Comparison of ENCODE assay signal across 23 cellular contexts in the genomic region with DNA sequence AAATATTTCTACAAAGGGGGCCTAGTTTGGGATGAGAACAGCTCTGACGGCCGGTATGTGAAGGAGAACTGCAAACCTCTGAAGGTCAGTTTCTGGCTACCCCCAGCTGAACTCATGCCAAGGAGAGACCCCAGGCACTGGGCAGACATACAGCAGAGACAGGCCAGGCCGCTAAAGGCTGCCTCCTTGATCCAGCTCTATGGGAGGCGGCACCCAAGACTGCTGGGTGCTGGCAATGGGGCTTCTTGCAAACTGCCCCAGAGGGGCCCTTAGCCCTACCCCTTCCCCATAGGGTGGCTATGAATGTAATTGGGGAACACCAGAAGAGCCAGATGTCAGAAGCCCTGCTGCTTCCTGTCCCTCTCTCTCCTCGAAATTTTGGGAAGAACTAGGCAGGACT. TPM values are rescaled to one million over a fixed set of nuclear protein-coding genes. Genes with fewer than 3 reads are reported as not detected.
DNase-seq lines count a peak whose midpoint lies in the region; ATAC-seq and TF ChIP-seq lines count a peak whose summit lies in the region.
"Had no signal": no experiment of that assay in that cellular context is flagged by ENCODE, and none has a peak within 500 bp of the region (broad histone marks: within the 10 kb centered on the region; RNA-seq: fewer than 3 reads in every experiment).

No MANE protein-coding gene starts in this region.

- no peaks in the 10 kb centered on the region for H3K9me3 Mint-ChIP-seq in T-cell
- no peaks in the 10 kb centered on the region for H3K9me3 Mint-ChIP-seq in naive B cell
- H3K9me3 Mint-ChIP-seq: activated B cell treated with CpG ODN at 0.5 μM for 24 hours; activated T-cell treated with anti-CD3 and anti-CD28 coated beads, Interleukin-2, amount 50 U/mL, for 4 hours; CD4-positive, alpha-beta T cell had no signal

- peaks cover 97 to 100% (median 100%) of the 10 kb centered on the region in 11 experiments for H4K20me1 ChIP-seq in BLaER1 treated with 17β-estradiol and CSF1 and Interleukin-3, amounts not matched to agents 10 nM and 100 nM

- H3K27ac ChIP-seq in 22Rv1 (peak overlapping the region; percentile 22; the same call in 1 of the 2 replicates), stomach (no peak overlapping the region)
- H3K27ac ChIP-seq in BLaER1 treated with 17β-estradiol and CSF1 and Interleukin-3, amounts not matched to agents 10 nM and 100 nM = peak overlapping the region in 3 of 11 experiments; percentile 25 to 29 (median 28); a peak in 2 of 22 replicates
- H3K27ac ChIP-seq: HL-60, lower lobe of right lung, neutrophil, psoas muscle had no signal

- H3K4me1 ChIP-seq in BLaER1 treated with 17β-estradiol and CSF1 and Interleukin-3, amounts not matched to agents 10 nM and 100 nM = peaks cover 33 to 59% (median 48%) of the 10 kb centered on the region in 10 experiments
- peaks cover 0 to 4% (median 1%) of the 10 kb centered on the region in 4 donors for H3K4me1 ChIP-seq in stomach
- H3K4me1 ChIP-seq: psoas muscle had no signal

- H3K4me1 Mint-ChIP-seq in T-cell = peaks cover 13 to 32% (median 24%) of the 10 kb centered on the region in 3 donors
- H3K4me1 Mint-ChIP-seq in naive B cell = peaks cover 55 to 71% (median 57%) of the 10 kb centered on the region in 3 donors

- H3K4me3 ChIP-seq in BLaER1 treated with 17β-estradiol and CSF1 and Interleukin-3, amounts not matched to agents 10 nM and 100 nM = no peak overlapping the region
- H3K4me3 ChIP-seq in stomach = no peak overlapping the region
- H3K4me3 ChIP-seq: dorsolateral prefrontal cortex, lower lobe of right lung, psoas muscle had no signal

- ATAC-seq in T-cell (replicated peaks in 1 of 4) (no peak), naive B cell (ENCODE audit: low read depth in 2 of 2) (no peak), HG02884 (IDR thresholded peaks at IDR 0.05; ENCODE audit: unreplicated experiment) (no peak)
- ATAC-seq: activated T-cell treated with anti-CD3 and anti-CD28 coated beads, Interleukin-2, amount 50 U/mL, for 4 hours; lower lobe of right lung; psoas muscle; Right ventricle myocardium inferior had no signal

- H3K27me3 Mint-ChIP-seq in T-cell = no peaks in the 10 kb centered on the region
- H3K27me3 Mint-ChIP-seq in naive B cell = no peaks in the 10 kb centered on the region
- H3K27me3 Mint-ChIP-seq: activated B cell treated with CpG ODN at 0.5 μM for 24 hours; CD4-positive, alpha-beta T cell had no signal

- H3K9me3 ChIP-seq in BLaER1 treated with 17β-estradiol and CSF1 and Interleukin-3, amounts not matched to agents 10 nM and 100 nM (replicated peaks in 1 of 11) = no peaks in the 10 kb centered on the region
- H3K9me3 ChIP-seq in stomach = no peaks in the 10 kb centered on the region
- H3K9me3 ChIP-seq: lower lobe of right lung, neutrophil, psoas muscle had no signal

- TF ChIP-seq EP300 in stomach (IDR thresholded peaks at IDR 0.05) = no peak

- no peak overlapping the region for H3K4me3 Mint-ChIP-seq in T-cell
- peak overlapping the region in 4 of 8 donors; percentile 20 to 61 (median 38) for H3K4me3 Mint-ChIP-seq in naive B cell
- H3K4me3 Mint-ChIP-seq: activated B cell treated with CpG ODN at 0.5 μM for 24 hours; activated T-cell treated with anti-CD3 and anti-CD28 coated beads, Interleukin-2, amount 50 U/mL, for 4 hours; CD4-positive, alpha-beta T cell had no signal

- TF ChIP-seq CTCF in 22Rv1 (IDR thresholded peaks at IDR 0.05) (no peak), stomach (IDR thresholded peaks at IDR 0.05) (no peak)

- H3K36me3 Mint-ChIP-seq in T-cell = peaks cover 55% of the 10 kb centered on the region
- peaks cover 4 to 10% of the 10 kb centered on the region in 2 donors for H3K36me3 Mint-ChIP-seq in naive B cell

- DNase-seq in T-cell = no peak
- no peak for DNase-seq in naive B cell
- no peak for DNase-seq in stomach
- DNase-seq in stimulated activated CD4-positive, alpha-beta T cell treated with anti-CD3 and anti-CD28 coated beads, Interleukin-2, amount 100 ng/mL, for 48 hours = no peak
- DNase-seq: activated B cell treated with CpG ODN at 0.5 μM for 24 hours; activated CD8-positive, alpha-beta memory T cell treated with anti-CD3 and anti-CD28 coated beads for 24 hours; activated T-cell treated with anti-CD3 and anti-CD28 coated beads, Interleukin-2, amount 50 U/mL, for 4 hours; CD4-positive, alpha-beta T cell; dorsolateral prefrontal cortex; kidney; lower lobe of right lung; NCI-H1105; NCI-H2029 treated with DMSO at 0.1 percent for 48 hours; NCI-H226; NCI-H748 treated with DMSO at 0.1 percent for 48 hours; psoas muscle; stimulated activated CD4-positive, alpha-beta T cell treated with anti-CD3 and anti-CD28 coated beads, Interleukin-1b, Interleukin-23, amount 100 ng/mL, for 48 hours had no signal

- intact Hi-C loops in stomach (cut with DNase I; ENCODE audit: low total_unique reads) = loop anchor here (5.0 kb wide), 1 partner anchor 133 kb away; no protein-coding TSS in a partner anchor

- POLR2A ChIA-PET in T-cell (lab: Charles Lee) = no interaction called here

- H3K36me3 ChIP-seq in BLaER1 treated with 17β-estradiol and CSF1 and Interleukin-3, amounts not matched to agents 10 nM and 100 nM = peaks cover 90 to 100% (median 98%) of the 10 kb centered on the region in 11 experiments
- peaks cover 73 to 100% (median 99%) of the 10 kb centered on the region in 4 donors for H3K36me3 ChIP-seq in stomach

- WGBS in stomach, 5 donors = 48 to 66% (median 60%) methylated on average over 5 of the region's 5 CpGs

- peak overlapping the region in 9 of 11 experiments; percentile 2 to 82 (median 39); a peak in 12 of 22 replicates for H3K4me2 ChIP-seq in BLaER1 treated with 17β-estradiol and CSF1 and Interleukin-3, amounts not matched to agents 10 nM and 100 nM

- peak overlapping the region in 10 of 11 experiments; percentile 4 to 70 (median 27); a peak in 12 of 22 replicates for H3K9ac ChIP-seq in BLaER1 treated with 17β-estradiol and CSF1 and Interleukin-3, amounts not matched to agents 10 nM and 100 nM

- CTCF ChIA-PET in T-cell (lab: Charles Lee) = no interaction called here

- H3K27me3 ChIP-seq in BLaER1 treated with 17β-estradiol and CSF1 and Interleukin-3, amounts not matched to agents 10 nM and 100 nM = no peaks in the 10 kb centered on the region
- H3K27me3 ChIP-seq in stomach = no peaks in the 10 kb centered on the region
- H3K27me3 ChIP-seq: dorsolateral prefrontal cortex, neutrophil had no signal

- H3K27ac Mint-ChIP-seq in T-cell (peak overlapping the region; percentile 64 to 86), naive B cell (peak overlapping the region in 5 of 6 donors; percentile 33 to 90 (median 74))
- H3K27ac Mint-ChIP-seq: CD4-positive, alpha-beta T cell had no signal

- no peak for TF ChIP-seq POLR2A in stomach (IDR thresholded peaks at IDR 0.05)

RNA-seq across cellular contexts. Expression of a gene that starts 13.3 kb away (rescaled TPM):
- total RNA-seq in T-cell (100 to 1,000 TPM; 162 to 258 (median 180) TPM), stomach (100 to 1,000 TPM in 4 of 5 donors, 10 to 100 TPM in 1; 50.1 to 226 (median 120) TPM)
- polyA plus RNA-seq in naive B cell (ENCODE audit: low read depth in 6 of 6) (100 to 1,000 TPM in 1 of 6 donors, 10 to 100 TPM in 5; 53.1 to 118 (median 61.9) TPM), stomach (10 to 100 TPM; 47.6 to 71.5 (median 57.1) TPM)
